ENCODE assay signal across 1 cellular context in the genomic region with DNA sequence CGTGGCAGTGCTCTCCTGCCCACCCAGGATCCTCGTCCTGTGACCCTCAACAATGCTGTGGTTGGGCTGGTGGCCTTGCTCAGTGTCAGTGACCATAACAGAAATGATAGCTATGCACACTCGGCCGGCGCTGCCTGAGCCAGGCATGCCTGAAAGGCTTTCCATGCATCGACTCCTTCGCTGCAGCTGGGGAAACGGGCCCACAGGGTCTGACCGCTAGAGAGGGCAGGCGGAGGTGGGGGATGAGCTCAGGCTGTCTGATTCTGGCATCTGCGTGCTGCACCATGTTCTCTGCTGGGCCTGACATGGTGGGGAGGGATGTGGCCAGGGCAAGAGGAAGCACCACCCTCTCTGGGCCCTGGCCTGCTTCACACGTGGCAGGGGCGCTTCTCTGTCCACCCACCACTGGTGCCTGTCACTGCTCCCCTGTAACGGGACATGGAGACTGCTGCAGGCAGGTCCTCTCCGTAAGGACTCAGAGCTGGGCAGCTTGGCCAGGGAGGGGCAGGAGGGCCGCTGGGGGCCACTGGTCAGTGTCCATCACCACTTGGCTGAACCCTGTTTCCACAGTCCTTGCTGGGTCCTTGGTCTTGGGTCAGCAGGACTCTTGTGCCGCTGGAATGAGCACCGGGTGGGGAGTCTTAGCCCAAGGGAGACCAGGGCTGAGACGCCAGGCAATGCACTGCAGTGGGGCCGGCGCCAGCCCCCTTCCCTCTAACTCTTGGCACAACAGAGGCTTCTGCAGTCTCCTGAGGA.
TF ChIP-seq lines count a peak whose summit lies in the region.

No MANE protein-coding gene starts in this region.

TF ChIP-seq in IMR-90, 13 proteins besides CTCF, POLR2A, EP300 and RAD21:
- TF ChIP-seq CEBPB (IDR thresholded peaks at IDR 0.05; ENCODE audit: low read depth, low read length), result no peak
- TF ChIP-seq MAZ (IDR thresholded peaks at IDR 0.05; ENCODE audit: borderline replicate concordance, low read depth, low read length), result no peak
- no peak for TF ChIP-seq MXI1 (IDR thresholded peaks at IDR 0.05; ENCODE audit: borderline replicate concordance, low read depth, low read length)
- no peak for TF ChIP-seq CHD1 (IDR thresholded peaks at IDR 0.05; ENCODE audit: low read depth, low read length)
- no peak for TF ChIP-seq FOS (IDR thresholded peaks at IDR 0.05; ENCODE audit: low read depth, low read length)
- no peak for TF ChIP-seq RCOR1 (IDR thresholded peaks at IDR 0.05; ENCODE audit: insufficient replicate concordance, low read length)
- no peak for TF ChIP-seq BHLHE40 (IDR thresholded peaks at IDR 0.05; ENCODE audit: low read depth, low read length)
- no peak for TF ChIP-seq SMC3 (IDR thresholded peaks at IDR 0.05; ENCODE audit: low read depth, low read length)
- TF ChIP-seq MAFK (IDR thresholded peaks at IDR 0.05; ENCODE audit: low read depth, low read length), result no peak
- no peak for TF ChIP-seq RFX5 (IDR thresholded peaks at IDR 0.05; ENCODE audit: low read depth, low read length)
- no peak for TF ChIP-seq NFE2L2 (IDR thresholded peaks at IDR 0.05; ENCODE audit: low read depth, low read length)
